12 cellular contexts compared by ENCODE assay signal in the genomic region with DNA sequence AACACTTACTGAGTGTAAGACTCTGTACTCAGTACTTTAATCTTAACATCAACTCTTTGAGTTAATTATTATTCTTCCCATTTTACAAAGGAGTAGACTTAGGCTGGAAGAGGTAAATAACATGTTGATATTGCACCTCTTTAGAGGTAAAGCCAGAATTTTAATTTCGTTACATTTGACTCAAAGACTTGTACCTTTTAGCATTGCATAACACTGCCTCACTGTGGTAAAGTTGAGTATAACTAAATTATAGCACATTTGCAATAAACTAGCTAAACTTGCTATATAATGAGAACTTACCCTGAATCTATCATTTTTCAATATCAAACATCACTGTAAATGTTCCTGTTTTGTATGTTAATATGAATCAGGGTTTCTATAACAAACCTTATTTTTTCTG.
DNase-seq lines count a peak whose midpoint lies in the region; ATAC-seq, FAIRE-seq and TF ChIP-seq lines count a peak whose summit lies in the region.
"Had no signal": no experiment of that assay in that cellular context is flagged by ENCODE, and none has a peak within 500 bp of the region (broad histone marks: within the 10 kb centered on the region; RNA-seq: fewer than 3 reads in every experiment).

No MANE protein-coding gene starts in this region.

- no peaks in the 10 kb centered on the region for H4K20me1 ChIP-seq in OCI-LY7 (ENCODE audit: insufficient read depth, low read length)

- H3K4me2 ChIP-seq in OCI-LY7 (ENCODE audit: low read length) = no peak overlapping the region

- H3K9me3 ChIP-seq in OCI-LY7 (ENCODE audit: low read length) = no peaks in the 10 kb centered on the region
- no peaks in the 10 kb centered on the region for H3K9me3 ChIP-seq in sigmoid colon
- no peaks in the 10 kb centered on the region for H3K9me3 ChIP-seq in uterus
- H3K9me3 ChIP-seq in CD4-positive, alpha-beta T cell (ENCODE audit: control insufficient read depth, low read length) = no peaks in the 10 kb centered on the region

- DNase-seq in GM06990 (ENCODE audit: extremely low read depth, insufficient read length) = no peak
- DNase-seq in OCI-LY7 (ENCODE audit: low spot score) = no peak
- DNase-seq in iPS-NIHi11 (ENCODE audit: low spot score) = peak; percentile 2
- DNase-seq in sigmoid colon = no peak
- DNase-seq in uterus = no peak
- no peak for DNase-seq in CD4-positive, alpha-beta T cell
- DNase-seq: activated CD4-positive, alpha-beta T cell treated with anti-CD3 and anti-CD28 coated beads, Interleukin-2, amount 10 ng/mL, durations not matched to agents 24 days and 14 days; C1 segment of cervical spinal cord had no signal

- no peaks in the 10 kb centered on the region for H3K27me3 ChIP-seq in GM06990 (replicated peaks; ENCODE audit: control insufficient read depth, insufficient read depth, low read length)
- H3K27me3 ChIP-seq in sigmoid colon = no peaks in the 10 kb centered on the region
- no peaks in the 10 kb centered on the region for H3K27me3 ChIP-seq in uterus
- no peaks in the 10 kb centered on the region for H3K27me3 ChIP-seq in CD4-positive, alpha-beta T cell (ENCODE audit: control insufficient read depth, insufficient read depth, low read length)

- H3K9me3 Mint-ChIP-seq in CD4-positive, alpha-beta T cell = no peaks in the 10 kb centered on the region
- H3K9me3 Mint-ChIP-seq: activated CD4-positive, alpha-beta T cell treated with anti-CD3 and anti-CD28 coated beads, Interleukin-2, amount 10 ng/mL, durations not matched to agents 24 days and 14 days had no signal

- no peak for ATAC-seq in GM21528 (IDR thresholded peaks at IDR 0.05; ENCODE audit: low FRiP score, unreplicated experiment)
- ATAC-seq in CD4-positive, alpha-beta T cell (ENCODE audit: poor library complexity) = no peak
- ATAC-seq: activated T-helper 17 cell treated with anti-CD3 and anti-CD28 coated beads, Interleukin-2, amount 50 U/mL, for 72 hours had no signal

- no peaks in the 10 kb centered on the region for H3K27me3 Mint-ChIP-seq in CD4-positive, alpha-beta T cell
- H3K27me3 Mint-ChIP-seq: activated CD4-positive, alpha-beta T cell treated with anti-CD3 and anti-CD28 coated beads, Interleukin-2, amount 10 ng/mL, durations not matched to agents 24 days and 14 days; activated T-helper 17 cell treated with anti-CD3 and anti-CD28 coated beads, Interleukin-2, amount 50 U/mL, for 72 hours had no signal

- WGBS in sigmoid colon, 2 donors = 28 to 62% methylated on average over 1 of the region's 1 CpG

- no peaks in the 10 kb centered on the region for H3K9me2 ChIP-seq in OCI-LY7 (ENCODE audit: insufficient read depth, low read length)

- no peak overlapping the region for H2AFZ ChIP-seq in OCI-LY7 (ENCODE audit: low read length)

- H3K79me2 ChIP-seq in OCI-LY7 (ENCODE audit: insufficient read depth, low read depth, low read length) = no peaks in the 10 kb centered on the region

- CTCF ChIA-PET in OCI-LY7 (lab: Charles Lee; ENCODE audit: unreplicated experiment) = no interaction called here
- CTCF ChIA-PET in CD4-positive, alpha-beta T cell (lab: Charles Lee) = no interaction called here

- H3K36me3 Mint-ChIP-seq in CD4-positive, alpha-beta T cell (ENCODE audit: low read depth) = no peaks in the 10 kb centered on the region

- intact Hi-C loops in OCI-LY7 (cut with micrococcal nuclease; ENCODE audit: unreplicated experiment) (no loop called here), sigmoid colon (cut with DNase I) (loop anchor here (5.0 kb wide), 1 partner anchor 266 kb away; no protein-coding TSS in a partner anchor), uterus (cut with DNase I; ENCODE audit: low total_unique reads) (no loop called here)
- intact Hi-C loops in CD4-positive, alpha-beta T cell (cut with DNase I, micrococcal nuclease) = no loop called here

- TF ChIP-seq POLR2A in sigmoid colon (IDR thresholded peaks at IDR 0.05) = no peak
- no peak for TF ChIP-seq POLR2A in uterus (IDR thresholded peaks at IDR 0.05)

- no TSS peak for BruUV-seq in OCI-LY7 (replicated peaks; lab: Mats Ljungman, UMichigan)

- H3K27ac Mint-ChIP-seq in CD4-positive, alpha-beta T cell = no peak overlapping the region
- H3K27ac Mint-ChIP-seq: activated CD4-positive, alpha-beta T cell treated with anti-CD3 and anti-CD28 coated beads, Interleukin-2, amount 10 ng/mL, durations not matched to agents 24 days and 14 days; activated T-helper 17 cell treated with anti-CD3 and anti-CD28 coated beads, Interleukin-2, amount 50 U/mL, for 72 hours had no signal

- POLR2A ChIA-PET in OCI-LY7 (lab: Charles Lee) = no interaction called here
- POLR2A ChIA-PET in CD4-positive, alpha-beta T cell (lab: Charles Lee) = no interaction called here

- H3K4me3 ChIP-seq in GM06990 (replicated peaks; ENCODE audit: low read depth, low read length) (no peak overlapping the region), OCI-LY7 (ENCODE audit: low read depth, low read length, poor library complexity, severe bottlenecking) (no peak overlapping the region), sigmoid colon (no peak overlapping the region), uterus (no peak overlapping the region)

- H3K4me3 Mint-ChIP-seq in CD4-positive, alpha-beta T cell = no peak overlapping the region
- H3K4me3 Mint-ChIP-seq: activated CD4-positive, alpha-beta T cell treated with anti-CD3 and anti-CD28 coated beads, Interleukin-2, amount 10 ng/mL, durations not matched to agents 24 days and 14 days; activated T-helper 17 cell treated with anti-CD3 and anti-CD28 coated beads, Interleukin-2, amount 50 U/mL, for 72 hours had no signal

- H3K4me1 Mint-ChIP-seq in CD4-positive, alpha-beta T cell (ENCODE audit: low read depth) = no peaks in the 10 kb centered on the region
- H3K4me1 Mint-ChIP-seq: activated CD4-positive, alpha-beta T cell treated with anti-CD3 and anti-CD28 coated beads, Interleukin-2, amount 10 ng/mL, durations not matched to agents 24 days and 14 days; activated T-helper 17 cell treated with anti-CD3 and anti-CD28 coated beads, Interleukin-2, amount 50 U/mL, for 72 hours had no signal

- peak; percentile 21 for TF ChIP-seq CTCF in GM06990 (IDR thresholded peaks at IDR 0.05; ENCODE audit: insufficient read depth, low read length, poor library complexity, severe bottlenecking)
- peak; percentile 55 for TF ChIP-seq CTCF in OCI-LY7 (conservative IDR thresholded peaks at IDR 0.05; ENCODE audit: low read length)
- TF ChIP-seq CTCF in sigmoid colon (IDR thresholded peaks at IDR 0.05) = peak in 1 of 4 experiments; percentile 35
- TF ChIP-seq CTCF in uterus (IDR thresholded peaks at IDR 0.05) = no peak
- TF ChIP-seq CTCF in CD4-positive, alpha-beta T cell (IDR thresholded peaks at IDR 0.05) = no peak

- H3K4me1 ChIP-seq in OCI-LY7 (ENCODE audit: insufficient read depth, low read length, poor library complexity, severe bottlenecking) = no peaks in the 10 kb centered on the region
- H3K4me1 ChIP-seq in sigmoid colon = no peaks in the 10 kb centered on the region
- no peaks in the 10 kb centered on the region for H3K4me1 ChIP-seq in uterus

- TF ChIP-seq EP300 in sigmoid colon (IDR thresholded peaks at IDR 0.05) = no peak

- peak; percentile 75 for FAIRE-seq in A204.1 (lab: Jason Lieb, UNC)
- FAIRE-seq: endometrium had no signal

- no peaks in the 10 kb centered on the region for H3K36me3 ChIP-seq in GM06990 (ENCODE audit: control insufficient read depth, insufficient read depth, low read length)
- no peaks in the 10 kb centered on the region for H3K36me3 ChIP-seq in OCI-LY7 (ENCODE audit: insufficient read depth, low read length)
- H3K36me3 ChIP-seq in sigmoid colon = no peaks in the 10 kb centered on the region
- H3K36me3 ChIP-seq in uterus = no peaks in the 10 kb centered on the region

- no peak overlapping the region for H3K27ac ChIP-seq in OCI-LY7 (ENCODE audit: low read depth, low read length, poor library complexity, severe bottlenecking)
- no peak overlapping the region for H3K27ac ChIP-seq in sigmoid colon
- H3K27ac ChIP-seq in uterus = no peak overlapping the region
- H3K27ac ChIP-seq in CD4-positive, alpha-beta T cell (ENCODE audit: low read depth, low read length) = no peak overlapping the region

Comparison
In these comparisons a context has a peak if more than half of its experiments do, and no peak if none do; other contexts are left out.
1. CTCF ChIP-seq: peak in GM06990 (single experiment) and OCI-LY7 (single experiment); none in uterus (0 of 4) and CD4-positive, alpha-beta T cell (single experiment).